ENCODE assay signal across 8 cellular contexts in the genomic region with DNA sequence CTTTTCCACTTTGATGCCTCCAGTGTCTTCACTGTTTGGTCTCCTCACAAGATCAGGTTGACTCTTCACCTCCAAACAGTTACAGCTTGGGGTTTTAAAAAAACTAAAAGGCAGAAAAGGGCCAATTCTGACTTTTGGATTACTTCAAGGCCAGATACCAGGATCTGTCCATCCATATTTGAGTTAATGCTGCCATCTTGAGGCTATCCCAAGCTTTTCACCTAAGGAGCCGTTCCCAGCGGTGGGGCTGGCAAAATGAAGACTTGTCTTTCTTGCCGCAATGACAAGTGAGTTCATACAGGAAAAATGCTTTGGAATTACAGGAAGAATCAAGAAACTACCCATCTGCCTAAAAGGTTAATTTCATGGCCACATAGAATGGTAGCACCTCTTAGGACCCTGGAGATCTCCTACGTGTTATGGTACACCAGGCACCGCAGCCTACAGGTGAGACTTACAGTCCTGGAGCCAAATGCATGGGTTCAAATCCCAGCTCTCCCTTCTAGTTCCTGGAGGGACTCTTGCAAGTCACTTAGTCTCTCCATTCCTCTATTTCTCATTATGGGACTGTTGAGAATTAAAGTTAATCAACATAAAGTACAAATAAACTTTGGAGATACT. TPM values are rescaled to one million over a fixed set of nuclear protein-coding genes. Genes with fewer than 3 reads are reported as not detected.
DNase-seq lines count a peak whose midpoint lies in the region; ATAC-seq, FAIRE-seq and TF ChIP-seq lines count a peak whose summit lies in the region.

No MANE protein-coding gene starts in this region.

- no peaks in the 10 kb centered on the region for H3K27me3 ChIP-seq in lung (ENCODE audit: control insufficient read depth, insufficient read depth)

- POLR2A ChIA-PET in A549 (lab: Yijun Ruan, JAX), result no interaction called here

- no peaks in the 10 kb centered on the region for H3K36me3 ChIP-seq in lung (ENCODE audit: control insufficient read depth in 2 of 2, insufficient read depth in 2 of 2, low read length in 2 of 2)

- H3K4me3 ChIP-seq in A549, result no peak overlapping the region
- no peak overlapping the region for H3K4me3 ChIP-seq in coronary artery
- H3K4me3 ChIP-seq in lung, result no peak overlapping the region

- peak; percentile 78 for TF ChIP-seq CTCF in A549 (IDR thresholded peaks at IDR 0.05)
- peak; percentile 34 for TF ChIP-seq CTCF in coronary artery (IDR thresholded peaks at IDR 0.05)
- peak; percentile 49 for TF ChIP-seq CTCF in lung (IDR thresholded peaks at IDR 0.05; ENCODE audit: control extremely low read depth, extremely low read depth)

- no peaks in the 10 kb centered on the region for H3K9me3 ChIP-seq in A549
- H3K9me3 ChIP-seq in lung (ENCODE audit: control insufficient read depth in 2 of 2, insufficient read depth in 1 of 2, low read length in 1 of 2), result no peaks in the 10 kb centered on the region

- H3K27ac ChIP-seq in A549, result no peak overlapping the region
- H3K27ac ChIP-seq in coronary artery, result no peak overlapping the region
- no peak overlapping the region for H3K27ac ChIP-seq in lung (ENCODE audit: low read depth in 1 of 2, low read length in 1 of 2)

- TF ChIP-seq RAD21 in A549 (conservative IDR thresholded peaks at IDR 0.05 in 1 of 2, IDR thresholded peaks at IDR 0.05 in 1 of 2), result peak; percentile 83 to 86

- FAIRE-seq in A549 (lab: Jason Lieb, UNC), result peak; percentile 68

- 17% methylated on average over 5 of the region's 5 CpGs for WGBS in A549 (ENCODE audit: missing lambda C conversion rate)
- 35 to 47% methylated on average over 5 of the region's 5 CpGs for WGBS in lung, 2 donors

- H3K4me1 ChIP-seq in A549, result no peaks in the 10 kb centered on the region
- no peaks in the 10 kb centered on the region for H3K4me1 ChIP-seq in lung (ENCODE audit: control insufficient read depth in 2 of 2, insufficient read depth in 2 of 2, low read length in 2 of 2)

- CTCF ChIA-PET in A549 (lab: Yijun Ruan, JAX), result interaction anchor here (0.7 to 3.9 kb wide), 18 partner anchors 10 to 1171 kb away, joined by 3 to 31 read pairs (median 4); a partner anchor contains a TSS

- DNase-seq in A549 (ENCODE audit: low read depth in 1 of 2, low spot score in 1 of 2) (peak; percentile 33 to 75), ELF-1 (ENCODE audit: low read depth, low spot score) (peak; percentile 67), NOMO-1 treated with DMSO at 0.1 percent for 48 hours (lab: John Stamatoyannopoulos, UW; ENCODE audit: unreplicated experiment) (peak; percentile 55), coronary artery (ENCODE audit: low spot score) (no peak), lung (ENCODE audit: low spot score) (no peak)

- no peak for TF ChIP-seq EP300 in A549 (IDR thresholded peaks at IDR 0.05)

- H3K4me2 ChIP-seq in A549, result no peak overlapping the region

- no peak for TF ChIP-seq POLR2A in A549 (IDR thresholded peaks at IDR 0.05; ENCODE audit: low read length)

- ATAC-seq in A549, result peak; percentile 95 to 98
- ATAC-seq in HG02678 (IDR thresholded peaks at IDR 0.05; ENCODE audit: unreplicated experiment), result peak; percentile 62
- ATAC-seq in lung (ENCODE audit: insufficient read depth, low FRiP score), result no peak
- no peak for ATAC-seq in GM19328 (IDR thresholded peaks at IDR 0.05; ENCODE audit: unreplicated experiment)
- no peak for ATAC-seq in GM21717 (IDR thresholded peaks at IDR 0.05; ENCODE audit: unreplicated experiment)

TF ChIP-seq in A549, 52 proteins besides CTCF, POLR2A, EP300 and RAD21:
- TF ChIP-seq SMC3 (IDR thresholded peaks at IDR 0.05) (peak; percentile 57), FOSL2 (IDR thresholded peaks at IDR 0.05) (no peak), FOSL2 (CRISPR knock-in tag; IDR thresholded peaks at IDR 0.05) (no peak), HEYL (CRISPR knock-in tag; IDR thresholded peaks at IDR 0.05) (no peak), POLR2AphosphoS2 (conservative IDR thresholded peaks at IDR 0.05; ENCODE audit: low read length) (no peak), ESRRA (IDR thresholded peaks at IDR 0.05; ENCODE audit: borderline replicate concordance, low read length) (no peak)

RNA-seq across cellular contexts. Expression of a gene that starts 6.0 kb away (rescaled TPM):
- not detected in 2 replicates for polyA plus RNA-seq in A549 (2011; rRNA removed)
- not detected in 2 replicates for polyA plus RNA-seq in A549 (2012; cell fraction: cytosol; rRNA removed)
- polyA plus RNA-seq in A549 (2012; cell fraction: nucleus; rRNA removed), result 0.07 TPM in 1 of 2 replicates, not detected in the other
- polyA plus RNA-seq in A549 (2017; fragmentation: RNase III; extraction: RNeasy Plus Mini Kit Qiagen cat#74134 plus additional on column Dnase treatment), result not detected in 3 replicates
- not detected in 2 replicates for polyA minus RNA-seq in A549 (2011; rRNA and poly(A)+ RNA removed)
- under 1 TPM in 1 of 2 donors, not detected in 1; 0.31 TPM for total RNA-seq in lung
- polyA plus RNA-seq in lung, result not detected

Comparison
In these comparisons a context has a peak if more than half of its experiments do, and no peak if none do; other contexts are left out.
1. ATAC-seq: peak in A549 (2 of 2) and HG02678 (single experiment); none in lung (single experiment), GM19328 (single experiment) and GM21717 (single experiment).
2. DNase-seq: peak in A549 (2 of 2), ELF-1 (single experiment) and NOMO-1 treated with DMSO at 0.1 percent for 48 hours (single experiment); none in coronary artery (single experiment) and lung (single experiment).
3. Peak in every context shown above with its lines, with median percentiles within 50 percentile points of each other: CTCF ChIP-seq.